ENCODE assay signal across 15 cellular contexts in the genomic region with DNA sequence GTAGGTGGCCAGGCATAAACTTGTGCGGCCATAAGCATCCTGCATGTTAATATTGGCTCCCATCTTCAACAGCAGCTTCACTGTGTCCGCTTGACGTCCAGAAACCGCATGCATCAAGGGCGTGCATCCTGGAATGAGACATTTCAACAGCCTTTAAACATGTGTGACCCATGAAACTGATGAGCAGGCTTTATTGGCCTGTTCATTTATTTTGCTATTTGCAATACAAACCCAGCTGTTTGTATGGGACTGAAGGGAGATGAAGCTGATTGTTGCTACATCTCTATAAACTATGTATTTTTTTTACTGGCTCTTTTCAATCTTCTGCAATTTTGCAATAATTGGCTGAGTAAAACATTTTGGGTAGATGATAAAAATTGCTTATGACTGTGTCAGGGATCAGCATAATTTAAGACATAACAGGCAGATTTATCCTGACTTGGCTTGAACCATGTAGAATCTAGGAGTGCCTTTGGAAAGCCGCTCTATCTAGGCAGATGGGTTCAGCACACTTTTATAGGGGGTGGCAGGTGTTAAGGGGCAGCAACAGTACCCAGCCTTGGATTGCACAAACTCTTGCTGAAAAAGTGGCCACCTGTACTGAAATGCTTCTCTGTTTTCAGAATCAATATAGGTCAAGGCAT. TPM values are rescaled to one million over a fixed set of nuclear protein-coding genes. Genes with fewer than 3 reads are reported as not detected.
A peak's percentile ranks its signal among the peaks of the same experiment; 100 is the strongest.
DNase-seq lines count a peak whose midpoint lies in the region; ATAC-seq and TF ChIP-seq lines count a peak whose summit lies in the region.
"Had no signal": no experiment of that assay in that cellular context is flagged by ENCODE, and none has a peak within 500 bp of the region (broad histone marks: within the 10 kb centered on the region; RNA-seq: fewer than 3 reads in every experiment).

No MANE protein-coding gene starts in this region.

- H3K4me2 ChIP-seq in SK-N-SH = 0 out of 2 replicates have a peak overlapping the region, but pooled peaks have one; percentile 18
- H3K4me2 ChIP-seq in neuronal stem cell (ENCODE audit: insufficient read depth, low read length, poor library complexity, severe bottlenecking) = no peak overlapping the region

- no peak overlapping the region for H2BK15ac ChIP-seq in neuronal stem cell (ENCODE audit: low read length)

- H2AFZ ChIP-seq in SK-N-SH (ENCODE audit: low read depth) (no peak overlapping the region), neuronal stem cell (ENCODE audit: low read length) (no peak overlapping the region)

- no peak overlapping the region for H2BK5ac ChIP-seq in neuronal stem cell (ENCODE audit: low read length)

- H3K4ac ChIP-seq in neuronal stem cell (ENCODE audit: low read length) = no peak overlapping the region

- H2AK5ac ChIP-seq in neuronal stem cell (ENCODE audit: low read depth, low read length) = no peak overlapping the region

- H3K79me2 ChIP-seq in SK-N-SH (ENCODE audit: insufficient read depth) = no peaks in the 10 kb centered on the region

- H3K4me3 ChIP-seq in SK-N-SH (ENCODE audit: low read depth in 2 of 2, low read length in 1 of 2) (no peak overlapping the region), neuronal stem cell (ENCODE audit: low read length in 2 of 2) (no peak overlapping the region), HAP-1 (no peak overlapping the region)
- H3K4me3 ChIP-seq: breast epithelium, thoracic aorta had no signal

- DNase-seq in SK-N-SH (no peak), fibroblast of the conjunctiva (ENCODE audit: low read depth) (peak; percentile 74), neuronal stem cell (ENCODE audit: low spot score) (no peak), NCI-H1930 (lab: John Stamatoyannopoulos, UW) (no peak), HAP-1 (ENCODE audit: low spot score in 2 of 2) (no peak), SW480 (ENCODE audit: low spot score) (no peak)
- no peak for DNase-seq in stimulated activated naive CD8-positive, alpha-beta T cell treated with anti-CD3 and anti-CD28 coated beads, Interleukin-15, Interleukin-2, amounts not matched to agents 100 U/mL and 50 U/mL, for 24 hours
- DNase-seq: activated CD4-positive, alpha-beta T cell treated with anti-CD3 and anti-CD28 coated beads, Interleukin-2, amount 50 U/mL, for 48 hours; activated effector memory CD4-positive, alpha-beta T cell treated with Interleukin-2 at 50 U/mL for 16 hours; H9; NCI-H1092 treated with DMSO at 0.1 percent for 48 hours; NCI-H510A treated with DMSO at 0.1 percent for 48 hours had no signal

- H3K9me3 ChIP-seq in SK-N-SH (no peaks in the 10 kb centered on the region), neuronal stem cell (replicated peaks in 1 of 2; ENCODE audit: control insufficient read depth in 2 of 2, insufficient read depth in 1 of 2, low read depth in 1 of 2, low read length in 2 of 2) (no peaks in the 10 kb centered on the region), HAP-1 (no peaks in the 10 kb centered on the region; the same call in 1 of the 2 replicates)
- H3K9me3 ChIP-seq: breast epithelium, thoracic aorta had no signal

- H2BK12ac ChIP-seq in neuronal stem cell (ENCODE audit: low read length) = peak overlapping the region; percentile 59

- TF ChIP-seq EP300 in SK-N-SH (IDR thresholded peaks at IDR 0.05; ENCODE audit: borderline replicate concordance in 1 of 2, low read depth in 1 of 2, low read length in 1 of 2) = no peak

- peak overlapping the region; percentile 68 for H3K18ac ChIP-seq in neuronal stem cell (ENCODE audit: low read length)

- H3K27me3 ChIP-seq in SK-N-SH (ENCODE audit: insufficient read depth) (no peaks in the 10 kb centered on the region), neuronal stem cell (ENCODE audit: control insufficient read depth in 3 of 3, insufficient read depth in 3 of 3, low read depth in 1 of 3, low read length in 3 of 3) (no peaks in the 10 kb centered on the region), HAP-1 (ENCODE audit: low read depth) (no peaks in the 10 kb centered on the region)
- H3K27me3 ChIP-seq: breast epithelium had no signal

- no peak overlapping the region for H4K8ac ChIP-seq in neuronal stem cell (ENCODE audit: low read depth, low read length)

- no peaks in the 10 kb centered on the region for H4K20me1 ChIP-seq in SK-N-SH (ENCODE audit: insufficient read depth)

- POLR2A ChIA-PET in SK-N-SH (lab: Yijun Ruan, JAX) = no interaction called here

- CTCF ChIA-PET in SK-N-SH (lab: Yijun Ruan, JAX) = interaction anchor here (0.8 to 1.5 kb wide), 2 partner anchors 83 to 182 kb away, joined by 3 to 4 read pairs; a partner anchor contains a TSS

- no peak overlapping the region for H3K23ac ChIP-seq in neuronal stem cell (ENCODE audit: low read depth, low read length, poor library complexity)

- no peak overlapping the region for H4K91ac ChIP-seq in neuronal stem cell (ENCODE audit: low read depth, low read length, poor library complexity)

- no peaks in the 10 kb centered on the region for H3K9me2 ChIP-seq in SK-N-SH

- H2BK120ac ChIP-seq in neuronal stem cell (ENCODE audit: low read depth, low read length) = no peak overlapping the region

- ATAC-seq in SK-N-SH treated with all-trans-retinoic acid at 6 μM for 48 hours = no peak
- ATAC-seq in stimulated activated naive CD8-positive, alpha-beta T cell treated with anti-CD3 and anti-CD28 coated beads, Interleukin-15, Interleukin-2, amounts not matched to agents 100 U/mL and 50 U/mL, for 24 hours = no peak

- no peak overlapping the region for H3K14ac ChIP-seq in neuronal stem cell (ENCODE audit: low read length)

- H3K79me1 ChIP-seq in neuronal stem cell (ENCODE audit: low read depth, low read length) = no peaks in the 10 kb centered on the region

- no peaks in the 10 kb centered on the region for H3K36me3 ChIP-seq in SK-N-SH (replicated peaks in 1 of 2; ENCODE audit: control insufficient read depth in 1 of 2, insufficient read depth in 2 of 2, low read length in 1 of 2)
- no peaks in the 10 kb centered on the region for H3K36me3 ChIP-seq in neuronal stem cell (replicated peaks in 1 of 2; ENCODE audit: control insufficient read depth in 2 of 2, insufficient read depth in 2 of 2, low read length in 2 of 2)
- H3K36me3 ChIP-seq in HAP-1 (replicated peaks) = no peaks in the 10 kb centered on the region; the same call in 1 of the 2 replicates
- H3K36me3 ChIP-seq: breast epithelium, thoracic aorta had no signal

- H3K9ac ChIP-seq in SK-N-SH (no peak overlapping the region), neuronal stem cell (ENCODE audit: low read depth, low read length, poor library complexity) (no peak overlapping the region)

- H3K4me1 ChIP-seq in SK-N-SH (ENCODE audit: control insufficient read depth in 1 of 2, insufficient read depth in 2 of 2, low read depth in 1 of 2, low read length in 1 of 2) = 0 out of 4 replicates have a peak, but pooled peaks cover 0 to 8% of the 10 kb centered on the region in 2 experiments
- H3K4me1 ChIP-seq in neuronal stem cell (ENCODE audit: control insufficient read depth in 2 of 2, insufficient read depth in 1 of 2, low read depth in 1 of 2, low read length in 2 of 2) = peaks cover 4 to 5% of the 10 kb centered on the region in 2 donors
- H3K4me1 ChIP-seq in HAP-1 = peaks cover 15% of the 10 kb centered on the region
- H3K4me1 ChIP-seq: breast epithelium had no signal

- TF ChIP-seq CTCF in SK-N-SH (IDR thresholded peaks at IDR 0.05) = no peak

- in situ Hi-C loops in HAP-1 (cut with MboI; ENCODE audit: low sequenced_read_pairs) = no loop called here

- TF ChIP-seq RAD21 in SK-N-SH (IDR thresholded peaks at IDR 0.05; ENCODE audit: low read length) = no peak

- WGBS in SK-N-SH (ENCODE audit: low lambda C conversion rate) = 98% methylated on average over 6 of the region's 6 CpGs
- no CpG with 5 or more reads among the region's 6 CpGs for WGBS in neuronal stem cell (ENCODE audit: extremely low coverage in 2 of 2, insufficient read length in 2 of 2, insufficient replicate concordance in 1 of 2), 2 donors

- H3F3A ChIP-seq in SK-N-SH (replicated peaks; ENCODE audit: insufficient read depth) = no peaks in the 10 kb centered on the region

- no peak overlapping the region for H3K27ac ChIP-seq in SK-N-SH (ENCODE audit: low read depth in 2 of 2, low read length in 1 of 2)
- H3K27ac ChIP-seq in neuronal stem cell (replicated peaks; ENCODE audit: low read length) = no peak overlapping the region
- H3K27ac ChIP-seq: thoracic aorta had no signal

TF ChIP-seq in SK-N-SH, 30 proteins besides CTCF, POLR2A, EP300 and RAD21 (continues in another document):
- TF ChIP-seq FOSL2 (IDR thresholded peaks at IDR 0.05; ENCODE audit: borderline replicate concordance, low read depth) (no peak), MEF2A (IDR thresholded peaks at IDR 0.05; ENCODE audit: borderline replicate concordance, low read depth) (no peak), RCOR1 (IDR thresholded peaks at IDR 0.05; ENCODE audit: low read length) (no peak), GABPA (IDR thresholded peaks at IDR 0.05; ENCODE audit: low read depth) (no peak)
- TF ChIP-seq, protein P1, sequence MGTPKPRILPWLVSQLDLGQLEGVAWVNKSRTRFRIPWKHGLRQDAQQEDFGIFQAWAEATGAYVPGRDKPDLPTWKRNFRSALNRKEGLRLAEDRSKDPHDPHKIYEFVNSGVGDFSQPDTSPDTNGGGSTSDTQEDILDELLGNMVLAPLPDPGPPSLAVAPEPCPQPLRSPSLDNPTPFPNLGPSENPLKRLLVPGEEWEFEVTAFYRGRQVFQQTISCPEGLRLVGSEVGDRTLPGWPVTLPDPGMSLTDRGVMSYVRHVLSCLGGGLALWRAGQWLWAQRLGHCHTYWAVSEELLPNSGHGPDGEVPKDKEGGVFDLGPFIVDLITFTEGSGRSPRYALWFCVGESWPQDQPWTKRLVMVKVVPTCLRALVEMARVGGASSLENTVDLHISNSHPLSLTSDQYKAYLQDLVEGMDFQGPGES (IDR thresholded peaks at IDR 0.05; ENCODE audit: low read depth, low read length) = no peak

TF ChIP-seq in SK-N-SH treated with all-trans-retinoic acid at 6 μM for 48 hours, 23 proteins besides CTCF, POLR2A, EP300 and RAD21:
- no peak for TF ChIP-seq PPARA (CRISPR knock-in tag; IDR thresholded peaks at IDR 0.05; ENCODE audit: borderline replicate concordance)
- TF ChIP-seq, protein P2, sequence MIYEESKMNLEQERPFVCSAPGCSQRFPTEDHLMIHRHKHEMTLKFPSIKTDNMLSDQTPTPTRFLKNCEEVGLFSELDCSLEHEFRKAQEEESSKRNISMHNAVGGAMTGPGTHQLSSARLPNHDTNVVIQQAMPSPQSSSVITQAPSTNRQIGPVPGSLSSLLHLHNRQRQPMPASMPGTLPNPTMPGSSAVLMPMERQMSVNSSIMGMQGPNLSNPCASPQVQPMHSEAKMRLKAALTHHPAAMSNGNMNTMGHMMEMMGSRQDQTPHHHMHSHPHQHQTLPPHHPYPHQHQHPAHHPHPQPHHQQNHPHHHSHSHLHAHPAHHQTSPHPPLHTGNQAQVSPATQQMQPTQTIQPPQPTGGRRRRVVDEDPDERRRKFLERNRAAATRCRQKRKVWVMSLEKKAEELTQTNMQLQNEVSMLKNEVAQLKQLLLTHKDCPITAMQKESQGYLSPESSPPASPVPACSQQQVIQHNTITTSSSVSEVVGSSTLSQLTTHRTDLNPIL (CRISPR knock-in tag; IDR thresholded peaks at IDR 0.05; ENCODE audit: low read depth) = no peak
TF ChIP-seq in SK-N-SH treated with all-trans-retinoic acid at 6 μM for 48 hours: peak in this region for 0.

RNA-seq across cellular contexts. Expression of a gene that starts 56.9 kb away (rescaled TPM):
- not detected in 2 replicates for polyA plus RNA-seq in SK-N-SH (2012; rRNA removed)
- 0.01 and 0.03 TPM in 2 replicates for polyA plus RNA-seq in SK-N-SH (2012; cell fraction: cytosol; rRNA removed)
- not detected in 2 replicates for polyA plus RNA-seq in SK-N-SH (2012; cell fraction: nucleus; rRNA removed)
- not detected for polyA plus RNA-seq in neuronal stem cell (2013, experiment 1 of 2)
- not detected for polyA plus RNA-seq in neuronal stem cell (2013, experiment 2 of 2)
